ENCODE assay signal across 1 cellular context in genomic region chr2:42974697-42975357, GRCh38.
TF ChIP-seq lines count a peak whose summit lies in the region.

No MANE protein-coding gene starts in this region.

TF ChIP-seq in HepG2, 621 proteins besides CTCF, POLR2A, EP300 and RAD21 (continued from another document and continues in another):
- TF ChIP-seq YY1 (IDR thresholded peaks at IDR 0.05; ENCODE audit: insufficient read depth, insufficient replicate concordance, low read depth, low read length) = peak; percentile 79
- TF ChIP-seq ZBTB34 (CRISPR knock-in tag; IDR thresholded peaks at IDR 0.05) = peak; percentile 60; the same call in 1 of the 2 replicates
- TF ChIP-seq ZFP36 (IDR thresholded peaks at IDR 0.05; ENCODE audit: borderline replicate concordance, low read depth, low read length, partially characterized antibody) = no peak
- TF ChIP-seq MTF2 (CRISPR knock-in tag; IDR thresholded peaks at IDR 0.05; ENCODE audit: borderline replicate concordance) = no peak
- no peak for TF ChIP-seq ZNF10 (CRISPR knock-in tag; IDR thresholded peaks at IDR 0.05; ENCODE audit: borderline replicate concordance, low read depth)
- TF ChIP-seq ZNF580 (CRISPR knock-in tag; IDR thresholded peaks at IDR 0.05; ENCODE audit: borderline replicate concordance, low read depth) = peak; percentile 97; the same call in 1 of the 2 replicates
- no peak for TF ChIP-seq ZNF180 (CRISPR knock-in tag; IDR thresholded peaks at IDR 0.05; ENCODE audit: borderline replicate concordance, low read depth)
- TF ChIP-seq ZNF142 (CRISPR knock-in tag; IDR thresholded peaks at IDR 0.05) = peak; percentile 53; the same call in 1 of the 2 replicates
- TF ChIP-seq ZNF589 (CRISPR knock-in tag; conservative IDR thresholded peaks at IDR 0.05) = 0 out of 2 replicates have a peak, but pooled peaks have one; percentile 48
- peak; percentile 90 for TF ChIP-seq ZNF44 (CRISPR knock-in tag; IDR thresholded peaks at IDR 0.05)
- peak; percentile 67; the same call in 1 of the 2 replicates for TF ChIP-seq ZNF564 (CRISPR knock-in tag; IDR thresholded peaks at IDR 0.05)
- TF ChIP-seq CHD2 (IDR thresholded peaks at IDR 0.05; ENCODE audit: low read depth, low read length) = peak; percentile 75
- no peak for TF ChIP-seq ZBTB49 (CRISPR knock-in tag; IDR thresholded peaks at IDR 0.05; ENCODE audit: borderline replicate concordance)
- TF ChIP-seq PATZ1 (CRISPR knock-in tag; IDR thresholded peaks at IDR 0.05) = peak; percentile 100
- peak; percentile 77 for TF ChIP-seq KDM4B (CRISPR knock-in tag; IDR thresholded peaks at IDR 0.05)
- TF ChIP-seq PHF21A (CRISPR knock-in tag; IDR thresholded peaks at IDR 0.05) = peak; percentile 100
- no peak for TF ChIP-seq ELF4 (CRISPR knock-in tag; IDR thresholded peaks at IDR 0.05; ENCODE audit: borderline replicate concordance)
- TF ChIP-seq TGIF2 (CRISPR knock-in tag; IDR thresholded peaks at IDR 0.05) = peak; percentile 78; the same call in 1 of the 2 replicates
- TF ChIP-seq ZNF430 (CRISPR knock-in tag; IDR thresholded peaks at IDR 0.05) = peak; percentile 84
- peak; percentile 98 for TF ChIP-seq ZFX (CRISPR knock-in tag; IDR thresholded peaks at IDR 0.05; ENCODE audit: low read depth)
- peak; percentile 93 for TF ChIP-seq ZSCAN30 (CRISPR knock-in tag; IDR thresholded peaks at IDR 0.05)
- TF ChIP-seq TRIM22 (IDR thresholded peaks at IDR 0.05) = no peak
- no peak; the same call in 1 of the 2 replicates for TF ChIP-seq ZNF235 (CRISPR knock-in tag; IDR thresholded peaks at IDR 0.05; ENCODE audit: borderline replicate concordance)
- peak; percentile 53; the same call in 1 of the 2 replicates for TF ChIP-seq SIX1 (CRISPR knock-in tag; IDR thresholded peaks at IDR 0.05; ENCODE audit: borderline replicate concordance)
- peak; percentile 39; the same call in 1 of the 2 replicates for TF ChIP-seq MXD1 (CRISPR knock-in tag; IDR thresholded peaks at IDR 0.05)
- TF ChIP-seq ZNF124 (CRISPR knock-in tag; IDR thresholded peaks at IDR 0.05) = no peak; the same call in 1 of the 2 replicates
- no peak for TF ChIP-seq ZNF318 (CRISPR knock-in tag; IDR thresholded peaks at IDR 0.05)
